ENCODE assay signal across 9 cellular contexts in genomic region chr17:3602499-3602898, GRCh38. TPM values are rescaled to one million over a fixed set of nuclear protein-coding genes. Genes with fewer than 3 reads are reported as not detected.
DNase-seq lines count a peak whose midpoint lies in the region; ATAC-seq, FAIRE-seq and TF ChIP-seq lines count a peak whose summit lies in the region.
"Had no signal": no experiment of that assay in that cellular context is flagged by ENCODE, and none has a peak within 500 bp of the region (broad histone marks: within the 10 kb centered on the region; RNA-seq: fewer than 3 reads in every experiment).

No MANE protein-coding gene starts in this region.

- H3K9me1 ChIP-seq in K562 (ENCODE audit: control insufficient read depth, insufficient read depth, low read length): no peaks in the 10 kb centered on the region

- H3K4me1 ChIP-seq in K562 (replicated peaks in 1 of 2; ENCODE audit: control insufficient read depth in 2 of 2, insufficient read depth in 2 of 2, low read length in 2 of 2) (peaks cover 0 to 4% of the 10 kb centered on the region in 2 experiments; a peak in 2 of 5 replicates), lower lobe of right lung (no peaks in the 10 kb centered on the region)

- BruUV-seq in K562 (replicated peaks; lab: Mats Ljungman, UMichigan): no TSS peak

- H3K4me2 ChIP-seq in K562 (ENCODE audit: insufficient read depth, low read length): no peak overlapping the region

- H2AFZ ChIP-seq in K562 (ENCODE audit: low read depth, low read length): no peak overlapping the region

- TF ChIP-seq EP300 in K562 (IDR thresholded peaks at IDR 0.05; ENCODE audit: low read length): no peak

- POLR2A ChIA-PET in K562 (lab: Yijun Ruan, JAX): interaction anchor here (0.8 to 1.4 kb wide), 3 partner anchors 8 to 20 kb away, joined by 4 to 5 read pairs (median 5); no protein-coding TSS in a partner anchor

- TF ChIP-seq CTCF in GM12865 (IDR thresholded peaks at IDR 0.05; ENCODE audit: insufficient read depth, low read depth, low read length, missing control alignments): peak; percentile 64
- peak; percentile 73 to 80 (median 75) for TF ChIP-seq CTCF in K562 (IDR thresholded peaks at IDR 0.05 in 2 of 3, conservative IDR thresholded peaks at IDR 0.05 in 1 of 3; ENCODE audit: insufficient read depth in 2 of 3, low read depth in 1 of 3, low read length in 3 of 3)
- TF ChIP-seq CTCF in lower lobe of right lung (IDR thresholded peaks at IDR 0.05): peak; percentile 30

- in situ Hi-C loops in K562 (cut with MboI): no loop called here

- TF ChIP-seq POLR2A in K562 (conservative IDR thresholded peaks at IDR 0.05): no peak

- H3K27ac ChIP-seq in K562 (ENCODE audit: extremely low read depth, low read depth, low read length) (no peak overlapping the region), lower lobe of right lung (no peak overlapping the region)
- H3K27ac ChIP-seq: SK-N-MC had no signal

- peak; percentile 95 for ATAC-seq in K562
- ATAC-seq in lower lobe of right lung: no peak
- ATAC-seq in GM18511 (IDR thresholded peaks at IDR 0.05; ENCODE audit: unreplicated experiment): no peak

- no peaks in the 10 kb centered on the region for H4K20me1 ChIP-seq in K562 (replicated peaks; ENCODE audit: control insufficient read depth, insufficient read depth, low read length)

- intact Hi-C loops in K562 (cut with micrococcal nuclease) (loop anchor here (5.0 to 10.0 kb wide), 2 partner anchors 35 to 92 kb away; partner anchors contain the start of genes CTNS, P2RX5 and SHPK), lower lobe of right lung (cut with DNase I) (no loop called here)

- no peaks in the 10 kb centered on the region for H3K79me2 ChIP-seq in K562 (ENCODE audit: control insufficient read depth, insufficient read depth, low read length)

- no peak overlapping the region for H3K9ac ChIP-seq in K562 (ENCODE audit: insufficient read depth in 1 of 2, low read depth in 2 of 2, low read length in 2 of 2)

- WGBS in K562 (ENCODE audit: insufficient coverage, low coverage, missing lambda C conversion rate): 4% methylated on average over 12 of the region's 16 CpGs

- peak; percentile 27 to 63; a peak in 3 of 4 replicates for TF ChIP-seq RAD21 in K562 (CRISPR knock-in tag; conservative IDR thresholded peaks at IDR 0.05 in 1 of 2, IDR thresholded peaks at IDR 0.05 in 1 of 2)

- CTCF ChIA-PET in K562 (lab: Yijun Ruan, JAX; ENCODE audit: low intra/inter-chr PET ratio): interaction anchor here (0.7 to 1.5 kb wide), 2 partner anchors 45 to 90 kb away, joined by 3 to 9 read pairs; no protein-coding TSS in a partner anchor

- DNase-seq in GM12865 (ENCODE audit: low read depth) (peak; percentile 71), LoVo (ENCODE audit: low spot score) (peak; percentile 9), K562 (ENCODE audit: extremely low read depth in 1 of 4, low spot score in 3 of 4) (peak; percentile 60 to 75 (median 64)), lower lobe of right lung (no peak), hypothalamus (lab: John Stamatoyannopoulos, UW) (no peak), NCI-H345 (lab: John Stamatoyannopoulos, UW) (no peak), NCI-H2171 treated with DMSO at 0.1 percent for 48 hours (lab: John Stamatoyannopoulos, UW) (no peak)

- no peak overlapping the region for H3K4me3 ChIP-seq in GM12865 (ENCODE audit: low read depth, low read length)
- no peak overlapping the region for H3K4me3 ChIP-seq in K562
- no peak overlapping the region for H3K4me3 ChIP-seq in lower lobe of right lung
- H3K4me3 ChIP-seq: SK-N-MC had no signal

- FAIRE-seq in K562 (lab: Jason Lieb, UNC): peak; percentile 46

- H3K36me3 ChIP-seq in K562 (ENCODE audit: control insufficient read depth, insufficient read depth, low read length) (no peaks in the 10 kb centered on the region), lower lobe of right lung (peaks cover 16% of the 10 kb centered on the region)

- H3K27me3 ChIP-seq in K562 (ENCODE audit: control insufficient read depth in 2 of 2, insufficient read depth in 2 of 2, low read length in 2 of 2) (no peaks in the 10 kb centered on the region), lower lobe of right lung (ENCODE audit: low read depth) (no peaks in the 10 kb centered on the region)

- H3K9me3 ChIP-seq in K562 (replicated peaks; ENCODE audit: control insufficient read depth, insufficient read depth, low read depth, low read length) (no peaks in the 10 kb centered on the region), lower lobe of right lung (no peaks in the 10 kb centered on the region)

RNA-seq across cellular contexts. Expression of gene TRPV1, which starts 6.7 kb away (rescaled TPM):
- total RNA-seq in K562 (2011; cell fraction: chromatin; rRNA removed; ENCODE audit: low replicate concordance): 0.83 and 2.1 TPM in 2 replicates
- 0.83 and 1.1 TPM in 2 replicates for total RNA-seq in K562 (2011; cell fraction: nucleolus; rRNA removed)
- 0.44 and 1.9 TPM in 2 replicates for total RNA-seq in K562 (2011; cell fraction: nucleoplasm; rRNA removed)
- total RNA-seq in K562 (2014; rRNA removed) (0.08 TPM in 1 of 2 replicates, not detected in the other), K562 (2014; rRNA removed; fragmentation: Illumina TruSeq; extraction: Trizol) (0.11 TPM in 1 of 2 replicates, not detected in the other), K562 (2015; rRNA removed; fragmentation: Illumina TruSeq; extraction: Trizol) (0.15 TPM in 1 of 2 replicates, not detected in the other), K562 (2021) (0.11 and 0.20 TPM in 2 replicates), lower lobe of right lung (3.4 TPM)
- polyA plus RNA-seq in K562 (2011; rRNA removed) (0.12 and 0.18 TPM in 2 replicates), K562 (2014; fragmentation: Illumina TruSeq; extraction: Trizol) (0.09 and 0.12 TPM in 2 replicates), K562 (2014; fragmentation: Nextera tagmentation; extraction: Ambion mirVana) (under 1 TPM in 1 of 2 experiments, not detected in 1; 0.01 TPM), K562 (2014; rRNA removed) (0.09 and 0.12 TPM in 2 replicates)
- 0.09 and 0.27 TPM in 2 replicates for polyA plus RNA-seq in K562 (2011; cell fraction: cytosol; rRNA removed)
- polyA plus RNA-seq in K562 (2011; cell fraction: nucleus; rRNA removed): 0.38 and 0.42 TPM in 2 replicates
- 0.13 and 0.58 TPM in 2 replicates for polyA plus RNA-seq in K562 (2012)
- 0.48 TPM in 1 of 2 replicates, not detected in the other for polyA minus RNA-seq in K562 (2011; rRNA and poly(A)+ RNA removed)
- polyA minus RNA-seq in K562 (2011; cell fraction: cytosol; rRNA and poly(A)+ RNA removed): 0.91 TPM in 1 of 2 replicates, not detected in the other
- 0.27 and 0.44 TPM in 2 replicates for polyA minus RNA-seq in K562 (2011; cell fraction: nucleus; rRNA and poly(A)+ RNA removed)

RNA-seq across cellular contexts. Expression of gene SHPK, which starts 33.6 kb away (rescaled TPM):
- total RNA-seq in K562 (2011; cell fraction: chromatin; rRNA removed; ENCODE audit: low replicate concordance): 13.0 and 29.8 TPM in 2 replicates
- total RNA-seq in K562 (2011; cell fraction: nucleolus; rRNA removed): 18.3 and 19.6 TPM in 2 replicates
- 12.8 and 15.2 TPM in 2 replicates for total RNA-seq in K562 (2011; cell fraction: nucleoplasm; rRNA removed)
- total RNA-seq in K562 (2014; rRNA removed) (16.3 and 20.2 TPM in 2 replicates), K562 (2014; rRNA removed; fragmentation: Illumina TruSeq; extraction: Trizol) (7.2 and 10.0 TPM in 2 replicates), K562 (2015; rRNA removed; fragmentation: Illumina TruSeq; extraction: Trizol) (11.8 and 12.3 TPM in 2 replicates), K562 (2021) (14.2 and 14.9 TPM in 2 replicates), lower lobe of right lung (10.6 TPM)
- polyA plus RNA-seq in K562 (2011; rRNA removed) (12.6 and 13.1 TPM in 2 replicates), K562 (2014; fragmentation: Illumina TruSeq; extraction: Trizol) (12.2 and 12.8 TPM in 2 replicates), K562 (2014; fragmentation: Nextera tagmentation; extraction: Ambion mirVana) (1 to 10 TPM; 2.5 to 2.6 TPM), K562 (2014; rRNA removed) (10.5 and 11.2 TPM in 2 replicates)
- polyA plus RNA-seq in K562 (2011; cell fraction: cytosol; rRNA removed): 17.7 and 23.1 TPM in 2 replicates
- 5.7 and 9.0 TPM in 2 replicates for polyA plus RNA-seq in K562 (2011; cell fraction: nucleus; rRNA removed)
- 9.8 and 10.4 TPM in 2 replicates for polyA plus RNA-seq in K562 (2012)
- 13.5 and 19.8 TPM in 2 replicates for polyA minus RNA-seq in K562 (2011; rRNA and poly(A)+ RNA removed)
- 15.0 and 15.7 TPM in 2 replicates for polyA minus RNA-seq in K562 (2011; cell fraction: cytosol; rRNA and poly(A)+ RNA removed)
- 4.7 and 6.9 TPM in 2 replicates for polyA minus RNA-seq in K562 (2011; cell fraction: nucleus; rRNA and poly(A)+ RNA removed)

RNA-seq across cellular contexts. Expression of gene CTNS, which starts 34.1 kb away (rescaled TPM):
- 9.1 and 19.9 TPM in 2 replicates for total RNA-seq in K562 (2011; cell fraction: chromatin; rRNA removed; ENCODE audit: low replicate concordance)
- 15.8 and 19.3 TPM in 2 replicates for total RNA-seq in K562 (2011; cell fraction: nucleolus; rRNA removed)
- total RNA-seq in K562 (2011; cell fraction: nucleoplasm; rRNA removed): 11.6 and 13.5 TPM in 2 replicates
- total RNA-seq in K562 (2014; rRNA removed): 4.8 and 5.6 TPM in 2 replicates
- total RNA-seq in K562 (2014; rRNA removed; fragmentation: Illumina TruSeq; extraction: Trizol): 3.5 TPM in 2 replicates
- total RNA-seq in K562 (2015; rRNA removed; fragmentation: Illumina TruSeq; extraction: Trizol): 4.9 and 5.8 TPM in 2 replicates
- total RNA-seq in K562 (2021): 6.2 and 7.3 TPM in 2 replicates
- 4.2 and 4.6 TPM in 2 replicates for polyA plus RNA-seq in K562 (2011; rRNA removed)
- 5.2 and 8.5 TPM in 2 replicates for polyA plus RNA-seq in K562 (2011; cell fraction: cytosol; rRNA removed)
- 13.9 and 17.9 TPM in 2 replicates for polyA plus RNA-seq in K562 (2011; cell fraction: nucleus; rRNA removed)
- polyA plus RNA-seq in K562 (2012): 6.4 and 12.1 TPM in 2 replicates
- 6.7 and 7.8 TPM in 2 replicates for polyA plus RNA-seq in K562 (2014; fragmentation: Illumina TruSeq; extraction: Trizol)
- polyA plus RNA-seq in K562 (2014; fragmentation: Nextera tagmentation; extraction: Ambion mirVana): 1 to 10 TPM in 1 of 2 experiments, under 1 TPM in 1; 0.66 to 1.0 TPM
- 6.0 and 8.4 TPM in 2 replicates for polyA plus RNA-seq in K562 (2014; rRNA removed)
- 3.3 and 5.8 TPM in 2 replicates for polyA minus RNA-seq in K562 (2011; rRNA and poly(A)+ RNA removed)
- polyA minus RNA-seq in K562 (2011; cell fraction: cytosol; rRNA and poly(A)+ RNA removed): 2.8 and 3.9 TPM in 2 replicates
- 3.4 and 4.1 TPM in 2 replicates for polyA minus RNA-seq in K562 (2011; cell fraction: nucleus; rRNA and poly(A)+ RNA removed)
- 21.1 TPM for total RNA-seq in lower lobe of right lung

RNA-seq across cellular contexts. Expression of gene TRPV3, which starts 44.9 kb away (rescaled TPM):
- 0.90 and 1.3 TPM in 2 replicates for total RNA-seq in K562 (2011; cell fraction: chromatin; rRNA removed; ENCODE audit: low replicate concordance)
- 0.39 and 1.2 TPM in 2 replicates for total RNA-seq in K562 (2011; cell fraction: nucleolus; rRNA removed)
- total RNA-seq in K562 (2011; cell fraction: nucleoplasm; rRNA removed): 0.69 and 0.73 TPM in 2 replicates
- 0.09 TPM in 1 of 2 replicates, not detected in the other for total RNA-seq in K562 (2014; rRNA removed)
- total RNA-seq in K562 (2014; rRNA removed; fragmentation: Illumina TruSeq; extraction: Trizol): 0.07 and 0.10 TPM in 2 replicates
- 0.11 TPM in 2 replicates for total RNA-seq in K562 (2015; rRNA removed; fragmentation: Illumina TruSeq; extraction: Trizol)
- 0.11 and 0.18 TPM in 2 replicates for total RNA-seq in K562 (2021)
- 0.09 and 0.22 TPM in 2 replicates for polyA plus RNA-seq in K562 (2011; rRNA removed)
- polyA plus RNA-seq in K562 (2011; cell fraction: cytosol; rRNA removed): 0.03 and 0.15 TPM in 2 replicates
- polyA plus RNA-seq in K562 (2011; cell fraction: nucleus; rRNA removed): 0.32 and 0.55 TPM in 2 replicates
- 0.09 and 0.17 TPM in 2 replicates for polyA plus RNA-seq in K562 (2012)
- polyA plus RNA-seq in K562 (2014; fragmentation: Illumina TruSeq; extraction: Trizol): 0.08 and 0.10 TPM in 2 replicates
- polyA plus RNA-seq in K562 (2014; fragmentation: Nextera tagmentation; extraction: Ambion mirVana): under 1 TPM in 1 of 2 experiments, not detected in 1; 0.03 TPM
- 0.42 and 0.55 TPM in 2 replicates for polyA plus RNA-seq in K562 (2014; rRNA removed)
- polyA minus RNA-seq in K562 (2011; rRNA and poly(A)+ RNA removed): 0.25 and 0.36 TPM in 2 replicates
- polyA minus RNA-seq in K562 (2011; cell fraction: cytosol; rRNA and poly(A)+ RNA removed): not detected in 2 replicates
- 0.27 and 0.44 TPM in 2 replicates for polyA minus RNA-seq in K562 (2011; cell fraction: nucleus; rRNA and poly(A)+ RNA removed)
- total RNA-seq in lower lobe of right lung: 0.68 TPM

Comparison
In these comparisons a context has a peak if more than half of its experiments do, and no peak if none do; other contexts are left out.
1. DNase-seq: peak in GM12865 (single experiment), LoVo (single experiment) and K562 (4 of 4); none in lower lobe of right lung (single experiment), hypothalamus (0 of 51), NCI-H345 (single experiment) and NCI-H2171 treated with DMSO at 0.1 percent for 48 hours (single experiment).
2. Peak in every context shown above with its lines, with median percentiles within 50 percentile points of each other: CTCF ChIP-seq.